ENCODE assay signal across 10 cellular contexts in the genomic region with DNA sequence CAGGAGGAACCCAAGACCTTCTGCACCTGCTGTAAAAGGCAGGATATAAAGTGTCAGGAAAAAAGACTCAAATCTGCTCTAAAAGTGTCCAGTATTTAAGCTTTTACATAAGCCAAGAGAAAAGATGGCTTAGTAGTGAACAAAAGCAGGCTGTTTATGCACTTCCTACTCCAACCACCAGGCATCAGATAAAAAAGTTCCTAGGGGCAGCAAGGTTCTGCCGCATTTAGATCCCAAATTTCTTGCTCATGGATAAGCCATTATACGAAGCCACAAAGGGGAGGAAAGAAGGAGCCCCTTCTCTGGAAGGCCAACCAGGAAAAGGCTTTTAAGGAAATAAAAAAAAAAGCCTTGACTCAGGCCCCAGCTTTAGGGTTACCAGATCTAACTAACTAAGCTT. TPM values are rescaled to one million over a fixed set of nuclear protein-coding genes. Genes with fewer than 3 reads are reported as not detected.
A peak's percentile ranks its signal among the peaks of the same experiment; 100 is the strongest.
DNase-seq lines count a peak whose midpoint lies in the region; TF ChIP-seq lines count a peak whose summit lies in the region.
"Had no signal": no experiment of that assay in that cellular context is flagged by ENCODE, and none has a peak within 500 bp of the region (broad histone marks: within the 10 kb centered on the region; RNA-seq: fewer than 3 reads in every experiment).

No MANE protein-coding gene starts in this region.

- no peaks in the 10 kb centered on the region for H3K9me3 ChIP-seq in CD8-positive, alpha-beta memory T cell (ENCODE audit: low read length)
- H3K9me3 ChIP-seq in NT2/D1 (ENCODE audit: insufficient read depth, low read length) (peaks cover 22% of the 10 kb centered on the region), SJCRH30 (replicated peaks) (no peaks in the 10 kb centered on the region)

- in situ Hi-C loops in G401 (cut with HindIII; ENCODE audit: low sequenced_read_pairs) = no loop called here

- H3K36me3 ChIP-seq in CD8-positive, alpha-beta memory T cell (ENCODE audit: insufficient read depth, low read length) = no peaks in the 10 kb centered on the region
- H3K36me3 ChIP-seq in NT2/D1 (ENCODE audit: insufficient read depth, insufficient read length, low read length) = no peaks in the 10 kb centered on the region
- H3K36me3 ChIP-seq in rectal smooth muscle tissue (ENCODE audit: control insufficient read depth, insufficient read depth, low read length) = no peaks in the 10 kb centered on the region
- H3K36me3 ChIP-seq in SJCRH30 = no peaks in the 10 kb centered on the region

- no peak overlapping the region for H3K27ac ChIP-seq in CD8-positive, alpha-beta memory T cell (ENCODE audit: low read depth, low read length)
- no peak overlapping the region for H3K27ac ChIP-seq in rectal smooth muscle tissue (ENCODE audit: low read depth, low read length)
- no peak overlapping the region for H3K27ac ChIP-seq in SJCRH30

- no peak for DNase-seq in CD8-positive, alpha-beta memory T cell
- no peak for DNase-seq in NT2/D1 (ENCODE audit: low read depth, low spot score)
- no peak for DNase-seq in fibroblast of villous mesenchyme (ENCODE audit: low read depth)
- DNase-seq in SJCRH30 = no peak
- DNase-seq in NCI-H526 treated with DMSO at 0.1 percent for 48 hours (lab: John Stamatoyannopoulos, UW) = no peak
- DNase-seq in G401 (ENCODE audit: low spot score) = no peak
- DNase-seq in NCI-H2227 treated with DMSO at 0.1 percent for 48 hours (lab: John Stamatoyannopoulos, UW) = no peak
- DNase-seq: islet precursor cell had no signal

- peak overlapping the region; percentile 62 for H3K4me3 ChIP-seq in CD8-positive, alpha-beta memory T cell (ENCODE audit: low read length)
- no peak overlapping the region for H3K4me3 ChIP-seq in NT2/D1 (ENCODE audit: insufficient read length, low read depth)
- no peak overlapping the region for H3K4me3 ChIP-seq in fibroblast of villous mesenchyme (ENCODE audit: low read depth, low read length)
- H3K4me3 ChIP-seq in rectal smooth muscle tissue (ENCODE audit: low read length) = peak overlapping the region; percentile 68
- H3K4me3 ChIP-seq in SJCRH30 = no peak overlapping the region

- POLR2A ChIA-PET in CD8-positive, alpha-beta memory T cell (lab: Charles Lee) = no interaction called here

- CTCF ChIA-PET in CD8-positive, alpha-beta memory T cell (lab: Charles Lee) = interaction anchor here (1.2 to 2.9 kb wide), 3 partner anchors 11 to 193 kb away, joined by 3 to 10 read pairs (median 8); no protein-coding TSS in a partner anchor

- no peaks in the 10 kb centered on the region for H3K36me3 Mint-ChIP-seq in CD8-positive, alpha-beta memory T cell

- no peaks in the 10 kb centered on the region for H3K9me3 Mint-ChIP-seq in CD8-positive, alpha-beta memory T cell

- TF ChIP-seq CTCF in fibroblast of villous mesenchyme (IDR thresholded peaks at IDR 0.05; ENCODE audit: insufficient read depth, low read depth, low read length) = peak; percentile 37

- peak overlapping the region; percentile 46 for H3K9ac ChIP-seq in NT2/D1 (ENCODE audit: insufficient read length, low read depth)
- H3K9ac ChIP-seq in rectal smooth muscle tissue (ENCODE audit: low read length) = no peak overlapping the region

- no peaks in the 10 kb centered on the region for H3K27me3 Mint-ChIP-seq in CD8-positive, alpha-beta memory T cell

- no peak overlapping the region for H3K4me3 Mint-ChIP-seq in CD8-positive, alpha-beta memory T cell

- H3K4me1 ChIP-seq in CD8-positive, alpha-beta memory T cell (ENCODE audit: insufficient read depth, low read length) = peaks cover 18% of the 10 kb centered on the region
- H3K4me1 ChIP-seq in NT2/D1 (ENCODE audit: insufficient read depth, insufficient read length) (peaks cover 3% of the 10 kb centered on the region), rectal smooth muscle tissue (ENCODE audit: control insufficient read depth, insufficient read depth, low read length) (peaks cover 6% of the 10 kb centered on the region), SJCRH30 (no peaks in the 10 kb centered on the region)

- no peaks in the 10 kb centered on the region for H3K4me1 Mint-ChIP-seq in CD8-positive, alpha-beta memory T cell

- H3K27ac Mint-ChIP-seq in CD8-positive, alpha-beta memory T cell = no peak overlapping the region

- H3K27me3 ChIP-seq in CD8-positive, alpha-beta memory T cell (ENCODE audit: insufficient read depth, low read length, poor library complexity, severe bottlenecking) = no peaks in the 10 kb centered on the region
- H3K27me3 ChIP-seq in NT2/D1 (ENCODE audit: insufficient read depth, insufficient read length) = no peaks in the 10 kb centered on the region
- H3K27me3 ChIP-seq in rectal smooth muscle tissue (ENCODE audit: control insufficient read depth, insufficient read depth, low read length) = no peaks in the 10 kb centered on the region
- no peaks in the 10 kb centered on the region for H3K27me3 ChIP-seq in SJCRH30

RNA-seq across cellular contexts. Expression of a gene that starts 10.6 kb away (rescaled TPM):
- not detected for total RNA-seq in CD8-positive, alpha-beta memory T cell
- polyA plus RNA-seq in CD8-positive, alpha-beta memory T cell = not detected
- under 0.01 TPM in 1 of 2 replicates, not detected in the other for total RNA-seq in fibroblast of villous mesenchyme
- not detected in 2 replicates for total RNA-seq in SJCRH30 (2014; rRNA removed; shearing (Covaris generic))
- total RNA-seq in G401 (2014; rRNA removed; shearing (Covaris generic)) = not detected in 2 replicates
- total RNA-seq: NCI-H460 had no signal

RNA-seq across cellular contexts. Expression of a gene that starts 28.3 kb away (rescaled TPM):
- total RNA-seq in CD8-positive, alpha-beta memory T cell = 10 to 100 TPM; 17.9 to 18.3 TPM
- polyA plus RNA-seq in CD8-positive, alpha-beta memory T cell = 1.7 TPM
- total RNA-seq in fibroblast of villous mesenchyme = 1.3 TPM in 2 replicates
- total RNA-seq in SJCRH30 (2014; rRNA removed; shearing (Covaris generic)) = not detected in 2 replicates
- not detected in 2 replicates for total RNA-seq in G401 (2014; rRNA removed; shearing (Covaris generic))
- total RNA-seq: NCI-H460 had no signal

Comparison
In these comparisons a context has a peak if more than half of its experiments do, and no peak if none do; other contexts are left out.
1. H3K4me3 ChIP-seq: peak in CD8-positive, alpha-beta memory T cell (single experiment) and rectal smooth muscle tissue (single experiment); none in NT2/D1 (single experiment), fibroblast of villous mesenchyme (single experiment) and SJCRH30 (single experiment).